Comparison of ENCODE assay signal across 21 cellular contexts in genomic region chr6:112433457-112433856, GRCh38.
"Had no signal": no experiment of that assay in that cellular context is flagged by ENCODE, and none has a peak within 500 bp of the region (broad histone marks: within the 10 kb centered on the region; RNA-seq: fewer than 3 reads in every experiment).

No MANE protein-coding gene starts in this region.

- H3K9me3 ChIP-seq: body of pancreas, gastroesophageal sphincter, ovary, upper lobe of left lung had no signal

- H3K27ac ChIP-seq: body of pancreas, gastroesophageal sphincter, neural progenitor cell, ovary, upper lobe of left lung had no signal

- H3K9ac ChIP-seq: neural progenitor cell had no signal

- H3K27me3 ChIP-seq: body of pancreas, gastroesophageal sphincter, neural progenitor cell, ovary, upper lobe of left lung had no signal

- ATAC-seq: activated CD8-positive, alpha-beta T cell treated with anti-CD3 and anti-CD28 coated beads for 36 hours; activated T-cell treated with anti-CD3 and anti-CD28 coated beads, Interleukin-2, amount 50 U/mL, for 72 hours; body of pancreas; gastroesophageal sphincter; left colon; stimulated activated naive CD8-positive, alpha-beta T cell treated with anti-CD3 and anti-CD28 coated beads, Interleukin-15, amount 100 ng/mL, for 72 hours had no signal

- H3K36me3 ChIP-seq: gastroesophageal sphincter, neural progenitor cell, ovary, upper lobe of left lung had no signal

- DNase-seq: activated B cell treated with CpG ODN at 0.5 μM for 24 hours; activated CD4-positive, alpha-beta T cell treated with anti-CD3 and anti-CD28 coated beads for 48 hours; activated CD8-positive, alpha-beta memory T cell treated with anti-CD3 and anti-CD28 coated beads, Interleukin-2, amount 50 U/mL, for 4 hours; activated CD8-positive, alpha-beta T cell treated with anti-CD3 and anti-CD28 coated beads for 36 hours; activated gamma-delta T cell treated with Interleukin-2 at 50 U/mL for 16 hours; activated naive CD8-positive, alpha-beta T cell treated with anti-CD3 and anti-CD28 coated beads for 36 hours; activated T-cell treated with anti-CD3 and anti-CD28 coated beads, Interleukin-2, amount 50 U/mL, for 72 hours; amygdala; body of pancreas; caudate nucleus; left colon; ovary; stimulated activated CD4-positive, alpha-beta T cell treated with anti-CD3 and anti-CD28 coated beads, Interleukin-1b, Interleukin-23, amount 100 ng/mL, for 48 hours; stimulated activated naive CD8-positive, alpha-beta T cell treated with anti-CD3 and anti-CD28 coated beads, Interleukin-15, amount 100 ng/mL, for 72 hours; upper lobe of left lung had no signal

- FAIRE-seq: colon, endometrium, islet of Langerhans had no signal

- H3K4me3 ChIP-seq: body of pancreas, gastroesophageal sphincter, lung, neural progenitor cell, ovary, upper lobe of left lung had no signal

- H3K4me2 ChIP-seq: neural progenitor cell had no signal

- H3K4me1 ChIP-seq: gastroesophageal sphincter, upper lobe of left lung had no signal
